10 cellular contexts compared by ENCODE assay signal in the genomic region with DNA sequence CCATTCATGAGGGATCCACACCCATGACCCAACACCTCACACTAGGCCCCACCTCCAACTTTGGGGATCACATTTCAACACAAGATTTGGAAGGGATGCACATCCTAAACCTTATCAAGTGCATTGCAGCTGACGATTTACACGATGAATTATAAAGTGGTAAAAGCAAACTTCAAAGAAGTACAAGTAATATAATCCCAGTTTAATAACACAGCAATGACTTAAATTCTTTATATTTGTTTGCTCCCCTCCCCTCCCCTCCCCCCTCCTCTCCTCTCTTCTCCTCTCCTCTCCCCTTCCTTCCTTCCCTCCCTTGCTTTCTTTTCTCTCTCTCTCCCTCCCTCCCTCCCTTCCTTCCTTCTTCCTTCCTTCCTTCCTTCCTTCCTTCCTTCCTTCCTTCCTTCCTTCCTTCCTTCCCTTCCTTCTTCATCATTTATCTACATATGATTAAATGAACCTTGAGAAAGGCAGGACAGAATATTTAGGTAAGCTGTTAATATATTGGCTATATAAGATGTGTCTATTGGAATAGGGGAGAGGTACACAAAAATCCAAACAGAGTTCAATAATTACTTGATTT. TPM values are rescaled to one million over a fixed set of nuclear protein-coding genes. Genes with fewer than 3 reads are reported as not detected.
"Had no signal": no experiment of that assay in that cellular context is flagged by ENCODE, and none has a peak within 500 bp of the region (broad histone marks: within the 10 kb centered on the region; RNA-seq: fewer than 3 reads in every experiment).

No MANE protein-coding gene starts in this region.

- H3K4me1 ChIP-seq: HAP-1 had no signal

- H2AFZ ChIP-seq: GM23248, GM23338 had no signal

- H3K4me3 ChIP-seq: GM23248, GM23338, HAP-1 had no signal

- FAIRE-seq: H54 had no signal

- H3K36me3 ChIP-seq: HAP-1 had no signal

- H3K9ac ChIP-seq: GM23248 had no signal

- ATAC-seq: GM23338, HCT116 had no signal

- DNase-seq: GM23248, GOT3, H7, H9, HCEC 1CT, HFFc6 had no signal

- H3K9me3 ChIP-seq: HAP-1 had no signal

- H3K4me2 ChIP-seq: GM23338 had no signal

- H3K27ac ChIP-seq: GM23248 had no signal

RNA-seq across cellular contexts. Expression of gene CLSTN2, which starts 46.3 kb away (rescaled TPM):
- total RNA-seq: GM23248 had no signal
- polyA plus RNA-seq: GM23248 had no signal
